13 cellular contexts compared by ENCODE assay signal in genomic region chr1:198575715-198576641, GRCh38. TPM values are rescaled to one million over a fixed set of nuclear protein-coding genes. Genes with fewer than 3 reads are reported as not detected.
DNase-seq lines count a peak whose midpoint lies in the region; ATAC-seq lines count a peak whose summit lies in the region.
"Had no signal": no experiment of that assay in that cellular context is flagged by ENCODE, and none has a peak within 500 bp of the region (broad histone marks: within the 10 kb centered on the region; RNA-seq: fewer than 3 reads in every experiment).

No MANE protein-coding gene starts in this region.

- no peak overlapping the region for H3K4me3 Mint-ChIP-seq in activated T-helper 2 cell treated with anti-CD3 and anti-CD28 coated beads, Interferon-gamma antibody, Interleukin-2, Interleukin-4, amounts not matched to agents 10 μg/mL and 5 μg/mL and 100 μg/mL, durations not matched to agents 14 hours and 24 hours and 36 hours (ENCODE audit: low read depth)

- no peaks in the 10 kb centered on the region for H3K36me3 Mint-ChIP-seq in activated T-helper 2 cell treated with anti-CD3 and anti-CD28 coated beads, Interferon-gamma antibody, Interleukin-2, Interleukin-4, amounts not matched to agents 10 μg/mL and 5 μg/mL and 100 μg/mL, durations not matched to agents 14 hours and 24 hours and 36 hours (ENCODE audit: low read depth)

- peak; percentile 85 for DNase-seq in MV-4-11 (lab: John Stamatoyannopoulos, UW)
- DNase-seq in germinal center (ENCODE audit: low spot score), result peak; percentile 29
- no peak for DNase-seq in T-helper 1 cell
- no peak for DNase-seq in head of caudate nucleus
- no peak for DNase-seq in posterior vena cava (ENCODE audit: low spot score)
- DNase-seq in activated T-helper 2 cell treated with anti-CD3 and anti-CD28 coated beads, Interferon-gamma antibody, Interleukin-2, Interleukin-4, amounts not matched to agents 10 μg/mL and 5 μg/mL and 100 μg/mL, durations not matched to agents 14 hours and 24 hours and 36 hours (ENCODE audit: low spot score), result no peak
- DNase-seq: anterior cingulate cortex, GF-D8, nucleus accumbens had no signal

- no peak overlapping the region for H3K27ac Mint-ChIP-seq in activated T-helper 2 cell treated with anti-CD3 and anti-CD28 coated beads, Interferon-gamma antibody, Interleukin-2, Interleukin-4, amounts not matched to agents 10 μg/mL and 5 μg/mL and 100 μg/mL, durations not matched to agents 14 hours and 24 hours and 36 hours

- intact Hi-C loops in head of caudate nucleus (cut with DNase I), result no loop called here
- intact Hi-C loops in posterior vena cava (cut with DNase I), result no loop called here
- intact Hi-C loops in activated T-helper 2 cell treated with anti-CD3 and anti-CD28 coated beads, Interferon-gamma antibody, Interleukin-2, Interleukin-4, amounts not matched to agents 10 μg/mL and 5 μg/mL and 100 μg/mL, durations not matched to agents 14 hours and 24 hours and 36 hours (cut with micrococcal nuclease), result no loop called here

- H3K9me3 Mint-ChIP-seq in activated T-helper 2 cell treated with anti-CD3 and anti-CD28 coated beads, Interferon-gamma antibody, Interleukin-2, Interleukin-4, amounts not matched to agents 10 μg/mL and 5 μg/mL and 100 μg/mL, durations not matched to agents 14 hours and 24 hours and 36 hours, result peaks cover 5% of the 10 kb centered on the region

- H3K27me3 Mint-ChIP-seq in activated T-helper 2 cell treated with anti-CD3 and anti-CD28 coated beads, Interferon-gamma antibody, Interleukin-2, Interleukin-4, amounts not matched to agents 10 μg/mL and 5 μg/mL and 100 μg/mL, durations not matched to agents 14 hours and 24 hours and 36 hours (ENCODE audit: low read depth), result no peaks in the 10 kb centered on the region

- peak; percentile 90 for ATAC-seq in GM18858 (IDR thresholded peaks at IDR 0.05; ENCODE audit: unreplicated experiment)
- ATAC-seq in HG02840 (IDR thresholded peaks at IDR 0.05; ENCODE audit: low FRiP score, unreplicated experiment), result peak; percentile 72

- H3K4me1 Mint-ChIP-seq in activated T-helper 2 cell treated with anti-CD3 and anti-CD28 coated beads, Interferon-gamma antibody, Interleukin-2, Interleukin-4, amounts not matched to agents 10 μg/mL and 5 μg/mL and 100 μg/mL, durations not matched to agents 14 hours and 24 hours and 36 hours (ENCODE audit: low read depth), result peaks cover 8% of the 10 kb centered on the region

RNA-seq across cellular contexts. Expression of gene ATP6V1G3, which starts 35.5 kb away (rescaled TPM):
- total RNA-seq in posterior vena cava, result not detected
- total RNA-seq in activated T-helper 2 cell treated with anti-CD3 and anti-CD28 coated beads, Interferon-gamma antibody, Interleukin-2, Interleukin-4, amounts not matched to agents 10 μg/mL and 5 μg/mL and 100 μg/mL, durations not matched to agents 14 hours and 24 hours and 36 hours, result not detected in 2 replicates
- total RNA-seq: glomerular endothelial cell; T-helper 1 cell treated with Interleukin-12 subunit alpha and Interleukin-12 subunit beta and Interleukin-4 antibody, amounts not matched to agents 30 ng/mL and 1 ng/mL, for 36 hours had no signal

Comparison
In these comparisons a context has a peak if more than half of its experiments do, and no peak if none do; other contexts are left out.
1. DNase-seq: peak in MV-4-11 (single experiment) and germinal center (single experiment); none in T-helper 1 cell (0 of 5), head of caudate nucleus (0 of 42), posterior vena cava (single experiment) and activated T-helper 2 cell treated with anti-CD3 and anti-CD28 coated beads, Interferon-gamma antibody, Interleukin-2, Interleukin-4, amounts not matched to agents 10 μg/mL and 5 μg/mL and 100 μg/mL, durations not matched to agents 14 hours and 24 hours and 36 hours (single experiment).